In the genomic region with DNA sequence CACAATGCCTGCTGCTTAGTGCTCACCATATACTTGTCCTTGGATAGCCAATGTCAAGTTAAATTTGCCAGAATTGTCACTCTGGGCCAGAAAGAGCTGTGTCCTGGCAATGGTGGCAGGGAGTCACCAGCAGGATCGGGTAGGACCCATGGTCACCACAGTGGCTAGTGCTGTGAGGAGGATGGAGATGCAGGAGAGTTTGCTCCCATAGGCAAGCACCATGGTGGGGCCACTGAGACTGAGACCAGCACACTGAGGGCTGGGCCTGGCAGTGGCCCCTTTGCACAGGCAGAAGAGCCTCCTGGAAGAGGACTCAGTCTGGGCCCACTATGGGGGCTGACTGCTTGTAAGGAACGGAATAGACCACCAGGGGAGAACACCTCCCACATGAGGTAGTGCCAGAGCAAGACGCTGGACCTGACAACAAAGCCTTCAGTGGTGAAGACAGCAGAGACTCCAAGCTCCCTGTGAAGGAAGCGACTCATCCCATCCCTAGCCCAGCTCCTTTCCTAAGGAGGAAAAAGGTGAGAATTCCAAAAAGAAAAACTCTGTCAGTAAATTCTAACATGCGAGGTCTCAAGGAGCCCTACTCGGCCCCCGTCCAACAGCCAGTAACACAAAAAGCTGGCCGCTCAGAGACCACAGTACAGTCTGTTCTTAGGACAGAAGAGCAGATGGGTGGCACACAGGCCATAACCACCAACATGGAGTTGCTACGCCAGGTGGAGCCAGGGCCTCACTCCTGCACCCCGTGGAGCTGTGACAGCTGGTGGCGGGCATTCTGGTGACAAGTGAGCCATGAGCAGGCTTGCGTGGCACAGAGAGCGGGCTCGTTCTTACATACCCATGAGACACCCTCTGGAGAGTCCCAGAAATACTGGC, we compare ENCODE assay signal across 2 cellular contexts. TPM values are rescaled to one million over a fixed set of nuclear protein-coding genes. Genes with fewer than 3 reads are reported as not detected.
"Had no signal": no experiment of that assay in that cellular context is flagged by ENCODE, and none has a peak within 500 bp of the region (broad histone marks: within the 10 kb centered on the region; RNA-seq: fewer than 3 reads in every experiment).

No MANE protein-coding gene starts in this region.

RNA-seq across cellular contexts. Expression of gene STEAP1, which starts 6.9 kb away (rescaled TPM):
- total RNA-seq: natural killer cell had no signal
- polyA plus RNA-seq: neural cell had no signal
